13 cellular contexts compared by ENCODE assay signal in genomic region chr11:73859671-73860070, GRCh38. TPM values are rescaled to one million over a fixed set of nuclear protein-coding genes. Genes with fewer than 3 reads are reported as not detected.
DNase-seq lines count a peak whose midpoint lies in the region; ATAC-seq and TF ChIP-seq lines count a peak whose summit lies in the region.
"Had no signal": no experiment of that assay in that cellular context is flagged by ENCODE, and none has a peak within 500 bp of the region (broad histone marks: within the 10 kb centered on the region; RNA-seq: fewer than 3 reads in every experiment).

No MANE protein-coding gene starts in this region.

- H3K79me1 ChIP-seq in IMR-90 (ENCODE audit: low read depth in 1 of 2, low read length in 2 of 2) (no peaks in the 10 kb centered on the region; a peak in 1 of 4 replicates), neuronal stem cell (ENCODE audit: low read depth, low read length) (no peaks in the 10 kb centered on the region)

- H3K9me1 ChIP-seq in IMR-90 (ENCODE audit: insufficient read depth, low read length) = peaks cover 3% of the 10 kb centered on the region; the same call in 1 of the 2 replicates

- no peaks in the 10 kb centered on the region for H3K27me3 ChIP-seq in IMR-90 (ENCODE audit: control insufficient read depth, insufficient read depth, low read length)
- no peaks in the 10 kb centered on the region for H3K27me3 ChIP-seq in neuronal stem cell (ENCODE audit: control insufficient read depth in 3 of 3, insufficient read depth in 3 of 3, low read depth in 1 of 3, low read length in 3 of 3)
- no peaks in the 10 kb centered on the region for H3K27me3 ChIP-seq in lower lobe of right lung (ENCODE audit: low read depth)
- H3K27me3 ChIP-seq: BE2C had no signal

- H2BK5ac ChIP-seq in IMR-90 (ENCODE audit: low read depth, low read length, poor library complexity, severe bottlenecking) (no peak overlapping the region), neuronal stem cell (ENCODE audit: low read length) (no peak overlapping the region)

- no peak overlapping the region for H2BK20ac ChIP-seq in IMR-90 (ENCODE audit: low read depth, low read length)

- H3K4ac ChIP-seq in IMR-90 (ENCODE audit: low read depth, low read length) (no peak overlapping the region), neuronal stem cell (ENCODE audit: low read length) (no peak overlapping the region)

- H3K18ac ChIP-seq in IMR-90 (ENCODE audit: low read depth, low read length) = no peak overlapping the region
- no peak overlapping the region for H3K18ac ChIP-seq in neuronal stem cell (ENCODE audit: low read length)

- dilution Hi-C loops in IMR-90 (cut with HindIII; ENCODE audit: low sequenced_read_pairs, unreplicated experiment) = no loop called here

- no peak overlapping the region for H2AK5ac ChIP-seq in IMR-90 (ENCODE audit: low read depth, low read length)
- H2AK5ac ChIP-seq in neuronal stem cell (ENCODE audit: low read depth, low read length) = no peak overlapping the region

- no peak overlapping the region for H3K56ac ChIP-seq in IMR-90 (ENCODE audit: extremely low read depth, insufficient read depth, low read length)

- H4K8ac ChIP-seq in IMR-90 (ENCODE audit: low read depth in 2 of 2, low read length in 2 of 2) (no peak overlapping the region), neuronal stem cell (ENCODE audit: low read depth, low read length) (no peak overlapping the region)

- no peak overlapping the region for H2AK9ac ChIP-seq in IMR-90 (replicated peaks; ENCODE audit: low read depth, low read length, poor library complexity)

- H3K9ac ChIP-seq in IMR-90 (ENCODE audit: low read depth, low read length) (no peak overlapping the region), neuronal stem cell (ENCODE audit: low read depth, low read length, poor library complexity) (no peak overlapping the region)

- no peak overlapping the region for H3K23ac ChIP-seq in IMR-90 (ENCODE audit: low read depth, low read length)
- H3K23ac ChIP-seq in neuronal stem cell (ENCODE audit: low read depth, low read length, poor library complexity) = no peak overlapping the region

- H3K4me2 ChIP-seq in IMR-90 (ENCODE audit: low read depth, low read length) = no peak overlapping the region
- H3K4me2 ChIP-seq in neuronal stem cell (ENCODE audit: insufficient read depth, low read length, poor library complexity, severe bottlenecking) = no peak overlapping the region
- H3K4me2 ChIP-seq: A549 had no signal

- H3K14ac ChIP-seq in IMR-90 (replicated peaks; ENCODE audit: low read depth, low read length) (no peak overlapping the region), neuronal stem cell (ENCODE audit: low read length) (no peak overlapping the region)

- peak; percentile 22 for DNase-seq in IMR-90
- DNase-seq in amniotic epithelial cell (ENCODE audit: low read depth) = peak; percentile 35
- peak; percentile 22 for DNase-seq in myocyte (ENCODE audit: low read depth)
- DNase-seq in iPS-NIHi11 (ENCODE audit: low spot score) = no peak
- no peak for DNase-seq in neuronal stem cell (ENCODE audit: low spot score)
- DNase-seq in lower lobe of right lung = no peak
- DNase-seq: BE2C; Caco-2; CD8-positive, alpha-beta T cell had no signal

- H3K4me1 ChIP-seq in IMR-90 (ENCODE audit: control insufficient read depth, insufficient read depth, low read length) (no peaks in the 10 kb centered on the region), neuronal stem cell (ENCODE audit: control insufficient read depth in 2 of 2, insufficient read depth in 1 of 2, low read depth in 1 of 2, low read length in 2 of 2) (peaks cover 0 to 7% of the 10 kb centered on the region in 2 donors), lower lobe of right lung (no peaks in the 10 kb centered on the region)
- H3K4me1 ChIP-seq: A549, BE2C, Caco-2 had no signal

- no peak overlapping the region for H2BK12ac ChIP-seq in neuronal stem cell (ENCODE audit: low read length)

- H2BK15ac ChIP-seq in IMR-90 (ENCODE audit: low read depth, low read length) = no peak overlapping the region
- H2BK15ac ChIP-seq in neuronal stem cell (ENCODE audit: low read length) = no peak overlapping the region

- no peak overlapping the region for H4K91ac ChIP-seq in IMR-90 (ENCODE audit: insufficient read depth, low read depth, low read length)
- no peak overlapping the region for H4K91ac ChIP-seq in neuronal stem cell (ENCODE audit: low read depth, low read length, poor library complexity)

- CTCF ChIA-PET in IMR-90 (lab: Yijun Ruan, JAX) = no interaction called here

- H3K27ac ChIP-seq in IMR-90 (ENCODE audit: insufficient read depth, low read length) (no peak overlapping the region), neuronal stem cell (replicated peaks; ENCODE audit: low read length) (no peak overlapping the region), lower lobe of right lung (no peak overlapping the region)
- H3K27ac ChIP-seq: A549, C4-2B, HL-60 had no signal

- intact Hi-C loops in IMR-90 (cut with micrococcal nuclease) = no loop called here
- intact Hi-C loops in lower lobe of right lung (cut with DNase I) = no loop called here

- no peak overlapping the region for H4K5ac ChIP-seq in IMR-90 (ENCODE audit: low read depth, low read length)

- TF ChIP-seq CTCF in IMR-90 (conservative IDR thresholded peaks at IDR 0.05; ENCODE audit: low read depth, low read length) (no peak), lower lobe of right lung (IDR thresholded peaks at IDR 0.05) (no peak)

- H3K36me3 ChIP-seq in IMR-90 (ENCODE audit: control insufficient read depth, insufficient read depth, low read length) (peaks cover 2% of the 10 kb centered on the region; the same call in 1 of the 2 replicates), neuronal stem cell (replicated peaks in 1 of 2; ENCODE audit: control insufficient read depth in 2 of 2, insufficient read depth in 2 of 2, low read length in 2 of 2) (peaks cover 4 to 44% of the 10 kb centered on the region in 2 donors), lower lobe of right lung (peaks cover 47% of the 10 kb centered on the region)

- TF ChIP-seq POLR2A in IMR-90 (IDR thresholded peaks at IDR 0.05; ENCODE audit: low read depth, low read length) = no peak

- H4K20me1 ChIP-seq in IMR-90 (ENCODE audit: insufficient read depth, low read length) = no peaks in the 10 kb centered on the region

- H2AFZ ChIP-seq in IMR-90 (replicated peaks; ENCODE audit: low read length, poor library complexity) (no peak overlapping the region), neuronal stem cell (ENCODE audit: low read length) (no peak overlapping the region)

- WGBS in IMR-90 (ENCODE audit: extremely low coverage in 2 of 2, insufficient read length in 1 of 2), 2 experiments = 83% methylated on average over 1 of the region's 2 CpGs; no CpG with 5 or more reads in 1 of the 2 experiments
- WGBS in neuronal stem cell (ENCODE audit: extremely low coverage in 2 of 2, insufficient read length in 2 of 2, insufficient replicate concordance in 1 of 2), 2 donors = no CpG with 5 or more reads among the region's 2 CpGs

- BruUV-seq in IMR-90 (replicated peaks; lab: Mats Ljungman, UMichigan) = no TSS peak

- TF ChIP-seq RAD21 in IMR-90 (IDR thresholded peaks at IDR 0.05; ENCODE audit: low read length) = no peak

- H3K4me3 ChIP-seq in IMR-90 (ENCODE audit: insufficient read depth, low read depth, low read length) (no peak overlapping the region), neuronal stem cell (ENCODE audit: low read length in 2 of 2) (no peak overlapping the region), lower lobe of right lung (no peak overlapping the region)
- H3K4me3 ChIP-seq: A549 had no signal

- POLR2A ChIA-PET in IMR-90 (lab: Charles Lee; ENCODE audit: unreplicated experiment) = no interaction called here

- in situ Hi-C loops in IMR-90 (cut with MboI; ENCODE audit: low sequenced_read_pairs) = no loop called here

- H3K9me3 ChIP-seq in IMR-90 (ENCODE audit: control insufficient read depth, insufficient read depth, low read length) (no peaks in the 10 kb centered on the region), neuronal stem cell (replicated peaks in 1 of 2; ENCODE audit: control insufficient read depth in 2 of 2, insufficient read depth in 1 of 2, low read depth in 1 of 2, low read length in 2 of 2) (no peaks in the 10 kb centered on the region), lower lobe of right lung (no peaks in the 10 kb centered on the region)
- H3K9me3 ChIP-seq: A549, BE2C, Caco-2 had no signal

- no peak overlapping the region for H2BK120ac ChIP-seq in IMR-90 (ENCODE audit: low read depth, low read length)
- H2BK120ac ChIP-seq in neuronal stem cell (ENCODE audit: low read depth, low read length) = no peak overlapping the region

- no peak for ATAC-seq in IMR-90 (ENCODE audit: low read depth)
- ATAC-seq in lower lobe of right lung = no peak
- ATAC-seq: A549; CD8-positive, alpha-beta T cell; HCT116 had no signal

TF ChIP-seq in IMR-90, 13 proteins besides CTCF, POLR2A, EP300 and RAD21 (continues in another document):
- no peak for TF ChIP-seq ELK1 (IDR thresholded peaks at IDR 0.05; ENCODE audit: borderline replicate concordance, low read depth, low read length)
- no peak for TF ChIP-seq MXI1 (IDR thresholded peaks at IDR 0.05; ENCODE audit: borderline replicate concordance, low read depth, low read length)

RNA-seq across cellular contexts. Expression of gene COA4, which starts 17.0 kb away (rescaled TPM):
- total RNA-seq in IMR-90 (2012; rRNA removed) (78.0 and 95.5 TPM in 2 replicates), myocyte (184 and 205 TPM in 2 replicates), lower lobe of right lung (41.6 TPM)
- polyA plus RNA-seq in IMR-90 (2012; rRNA removed) = 97.4 and 117 TPM in 2 replicates
- 166 and 219 TPM in 2 replicates for polyA plus RNA-seq in IMR-90 (2012; cell fraction: cytosol; rRNA removed)
- polyA plus RNA-seq in IMR-90 (2012; cell fraction: nucleus; rRNA removed; ENCODE audit: low replicate concordance) = 67.1 and 69.9 TPM in 2 replicates
- 128 TPM for polyA plus RNA-seq in myocyte (2012)
- polyA plus RNA-seq in neuronal stem cell (2013, experiment 1 of 2) = 102 TPM
- 102 TPM for polyA plus RNA-seq in neuronal stem cell (2013, experiment 2 of 2)

RNA-seq across cellular contexts. Expression of gene PAAF1, which starts 17.1 kb away (rescaled TPM):
- total RNA-seq in IMR-90 (2012; rRNA removed) = 15.0 and 15.1 TPM in 2 replicates
- polyA plus RNA-seq in IMR-90 (2012; rRNA removed) = 12.6 and 16.4 TPM in 2 replicates
- polyA plus RNA-seq in IMR-90 (2012; cell fraction: cytosol; rRNA removed) = 4.6 and 6.3 TPM in 2 replicates
- polyA plus RNA-seq in IMR-90 (2012; cell fraction: nucleus; rRNA removed; ENCODE audit: low replicate concordance) = 4.6 and 22.0 TPM in 2 replicates
- 49.6 and 57.1 TPM in 2 replicates for total RNA-seq in myocyte
- polyA plus RNA-seq in myocyte (2012) = 32.9 TPM
- 41.0 TPM for polyA plus RNA-seq in neuronal stem cell (2013, experiment 1 of 2)
- polyA plus RNA-seq in neuronal stem cell (2013, experiment 2 of 2) = 41.3 TPM
- total RNA-seq in lower lobe of right lung = 15.2 TPM

Comparison
In these comparisons a context has a peak if more than half of its experiments do, and no peak if none do; other contexts are left out.
1. DNase-seq: peak in IMR-90 (single experiment), amniotic epithelial cell (single experiment) and myocyte (single experiment); none in iPS-NIHi11 (single experiment), neuronal stem cell (single experiment) and lower lobe of right lung (single experiment).